17 cellular contexts compared by ENCODE assay signal in genomic region chr13:106602178-106602577, GRCh38. TPM values are rescaled to one million over a fixed set of nuclear protein-coding genes. Genes with fewer than 3 reads are reported as not detected.
A peak's percentile ranks its signal among the peaks of the same experiment; 100 is the strongest.
DNase-seq lines count a peak whose midpoint lies in the region; ATAC-seq and TF ChIP-seq lines count a peak whose summit lies in the region.
"Had no signal": no experiment of that assay in that cellular context is flagged by ENCODE, and none has a peak within 500 bp of the region (broad histone marks: within the 10 kb centered on the region; RNA-seq: fewer than 3 reads in every experiment).

No MANE protein-coding gene starts in this region.

- DNase-seq in DMS53 treated with DMSO at 0.1 percent for 48 hours (lab: John Stamatoyannopoulos, UW; ENCODE audit: unreplicated experiment) (peak; percentile 55), NCI-H1694 (lab: John Stamatoyannopoulos, UW) (peak; percentile 5), NCI-H748 treated with DMSO at 0.1 percent for 48 hours (lab: John Stamatoyannopoulos, UW) (peak; percentile 14), right lobe of liver (no peak), HCEC 1CT (no peak), cerebellar nuclear complex (lab: John Stamatoyannopoulos, UW) (no peak), cerebellum (ENCODE audit: low spot score) (no peak)
- no peak for DNase-seq in activated naive CD4-positive, alpha-beta T cell treated with anti-CD3 and anti-CD28 coated beads, Interleukin-2, amount 50 U/mL, for 72 hours (ENCODE audit: low spot score in 2 of 2)
- DNase-seq: activated CD4-positive, alpha-beta T cell treated with anti-CD3 and anti-CD28 coated beads for 36 hours; CD8-positive, alpha-beta memory T cell; MV-4-11; stimulated activated naive CD8-positive, alpha-beta T cell treated with anti-CD3 and anti-CD28 coated beads, Interleukin-15, Interleukin-2, amounts not matched to agents 100 U/mL and 50 U/mL, for 24 hours had no signal

- WGBS in right lobe of liver (ENCODE audit: insufficient coverage, low coverage, low lambda C conversion rate, missing lambda C conversion rate) = 10% methylated on average over 3 of the region's 3 CpGs

- H3K9me3 ChIP-seq in right lobe of liver = no peaks in the 10 kb centered on the region
- H3K9me3 ChIP-seq: esophagus muscularis mucosa had no signal

- peak; percentile 61 to 91 (median 73) for ATAC-seq in right lobe of liver
- no peak for ATAC-seq in activated naive CD4-positive, alpha-beta T cell treated with anti-CD3 and anti-CD28 coated beads, Interleukin-2, amount 50 U/mL, for 72 hours
- ATAC-seq: activated CD4-positive, alpha-beta T cell treated with anti-CD3 and anti-CD28 coated beads for 36 hours; activated T-helper 17 cell treated with anti-CD3 and anti-CD28 coated beads, Interleukin-2, amount 50 U/mL, for 72 hours; HCT116; K562; sciatic nerve; stimulated activated naive CD8-positive, alpha-beta T cell treated with anti-CD3 and anti-CD28 coated beads, Interleukin-15, Interleukin-2, amounts not matched to agents 100 U/mL and 50 U/mL, for 24 hours had no signal

- H3K4me3 ChIP-seq in right lobe of liver = no peak overlapping the region
- H3K4me3 ChIP-seq: esophagus muscularis mucosa, K562 had no signal

- no peak for TF ChIP-seq CTCF in right lobe of liver (IDR thresholded peaks at IDR 0.05)

- no peak for TF ChIP-seq POLR2A in right lobe of liver (IDR thresholded peaks at IDR 0.05)

- H3K4me1 ChIP-seq in right lobe of liver = no peaks in the 10 kb centered on the region

- no peaks in the 10 kb centered on the region for H3K27me3 ChIP-seq in right lobe of liver
- H3K27me3 ChIP-seq: esophagus muscularis mucosa had no signal

- no peak overlapping the region for H3K27ac Mint-ChIP-seq in activated naive CD4-positive, alpha-beta T cell treated with anti-CD3 and anti-CD28 coated beads, Interleukin-2, amount 50 U/mL, for 72 hours
- H3K27ac Mint-ChIP-seq: activated CD4-positive, alpha-beta T cell treated with anti-CD3 and anti-CD28 coated beads for 36 hours; activated T-helper 17 cell treated with anti-CD3 and anti-CD28 coated beads, Interleukin-2, amount 50 U/mL, for 72 hours; CD8-positive, alpha-beta memory T cell had no signal

- no peaks in the 10 kb centered on the region for H3K36me3 Mint-ChIP-seq in activated naive CD4-positive, alpha-beta T cell treated with anti-CD3 and anti-CD28 coated beads, Interleukin-2, amount 50 U/mL, for 72 hours

- intact Hi-C loops in right lobe of liver (cut with DNase I) = no loop called here

- no peaks in the 10 kb centered on the region for H3K36me3 ChIP-seq in right lobe of liver
- H3K36me3 ChIP-seq: esophagus muscularis mucosa had no signal

- peaks cover 0 to 16% of the 10 kb centered on the region in 2 donors for H3K9me3 Mint-ChIP-seq in activated naive CD4-positive, alpha-beta T cell treated with anti-CD3 and anti-CD28 coated beads, Interleukin-2, amount 50 U/mL, for 72 hours
- H3K9me3 Mint-ChIP-seq: activated T-helper 17 cell treated with anti-CD3 and anti-CD28 coated beads, Interleukin-2, amount 50 U/mL, for 72 hours had no signal

- no peak overlapping the region for H3K27ac ChIP-seq in right lobe of liver
- H3K27ac ChIP-seq: esophagus muscularis mucosa had no signal

RNA-seq across cellular contexts. Expression of gene ARGLU1, which starts 34.2 kb away (rescaled TPM):
- total RNA-seq in right lobe of liver (10 to 100 TPM; 19.9 to 35.6 (median 32.0) TPM), cerebellum (143 TPM)
- total RNA-seq in activated naive CD4-positive, alpha-beta T cell treated with anti-CD3 and anti-CD28 coated beads, Interleukin-2, amount 50 U/mL, for 72 hours = 10 to 100 TPM; 78.2 to 79.3 TPM

Comparison
In these comparisons a context has a peak if more than half of its experiments do, and no peak if none do; other contexts are left out.
1. DNase-seq: peak in DMS53 treated with DMSO at 0.1 percent for 48 hours (single experiment), NCI-H1694 (single experiment) and NCI-H748 treated with DMSO at 0.1 percent for 48 hours (single experiment); none in right lobe of liver (0 of 3), HCEC 1CT (single experiment), cerebellar nuclear complex (0 of 2), activated naive CD4-positive, alpha-beta T cell treated with anti-CD3 and anti-CD28 coated beads, Interleukin-2, amount 50 U/mL, for 72 hours (0 of 2) and cerebellum (single experiment).
2. ATAC-seq: peak in right lobe of liver (4 of 4); none in activated naive CD4-positive, alpha-beta T cell treated with anti-CD3 and anti-CD28 coated beads, Interleukin-2, amount 50 U/mL, for 72 hours (0 of 2).